In genomic region chr17:79797492-79798295, GRCh38 we compare ENCODE assay signal across 8 cellular contexts. TPM values are rescaled to one million over a fixed set of nuclear protein-coding genes. Genes with fewer than 3 reads are reported as not detected.
DNase-seq lines count a peak whose midpoint lies in the region; ATAC-seq, FAIRE-seq and TF ChIP-seq lines count a peak whose summit lies in the region.

No MANE protein-coding gene starts in this region.

- peaks cover 39% of the 10 kb centered on the region for H3K4me1 Mint-ChIP-seq in GM23338

- no peaks in the 10 kb centered on the region for H3K9me2 ChIP-seq in GM23338 (ENCODE audit: insufficient read depth)
- no peaks in the 10 kb centered on the region for H3K9me2 ChIP-seq in neural cell (ENCODE audit: insufficient read depth, low read length)

- H3K27ac ChIP-seq in GM23338 (ENCODE audit: low read depth) (no peak overlapping the region), ectodermal cell (ENCODE audit: insufficient read depth, low read depth, low read length, poor library complexity, severe bottlenecking) (no peak overlapping the region), neural cell (ENCODE audit: low read length) (peak overlapping the region; percentile 70)

- TF ChIP-seq EP300 in neural cell (conservative IDR thresholded peaks at IDR 0.05; ENCODE audit: poor library complexity, severe bottlenecking): no peak

- peaks cover 9% of the 10 kb centered on the region; the same call in 2 of the 3 replicates for H3K9me3 Mint-ChIP-seq in GM23338

- H3K27me3 ChIP-seq in GM23338 (ENCODE audit: insufficient read depth): peaks cover 92% of the 10 kb centered on the region
- peaks cover 92% of the 10 kb centered on the region for H3K27me3 ChIP-seq in ectodermal cell (ENCODE audit: control insufficient read depth, insufficient read depth, low read length, poor library complexity, severe bottlenecking)
- peaks cover 68% of the 10 kb centered on the region for H3K27me3 ChIP-seq in neural cell (ENCODE audit: insufficient read depth, low read depth, low read length)

- H2AFZ ChIP-seq in GM23338 (peak overlapping the region; percentile 52; the same call in 1 of the 2 replicates), neural cell (ENCODE audit: low read depth, low read length) (no peak overlapping the region)

- H3K4me2 ChIP-seq in GM23338 (peak overlapping the region; percentile 73), neural cell (ENCODE audit: low read length) (peak overlapping the region; percentile 62)

- WGBS in ectodermal cell, 2 experiments: 0 to 1% methylated on average over 83 to 87 of the region's 89 CpGs

- peak overlapping the region; percentile 84 for H3K9ac ChIP-seq in neural cell (ENCODE audit: low read length)

- no peak for FAIRE-seq in D721Med (lab: Jason Lieb, UNC)

- peak; percentile 8 for ATAC-seq in GM23338

- no peaks in the 10 kb centered on the region for H3K36me3 ChIP-seq in GM23338 (ENCODE audit: insufficient read depth)
- peaks cover 10% of the 10 kb centered on the region for H3K36me3 ChIP-seq in ectodermal cell (ENCODE audit: control insufficient read depth, insufficient read depth, low read length)
- no peaks in the 10 kb centered on the region for H3K36me3 ChIP-seq in neural cell (ENCODE audit: insufficient read depth, low read length)

- H3K9me3 ChIP-seq in ectodermal cell (ENCODE audit: control insufficient read depth, low read length) (no peaks in the 10 kb centered on the region), neural cell (ENCODE audit: low read length) (no peaks in the 10 kb centered on the region)

- DNase-seq in D721Med (ENCODE audit: insufficient read length, low spot score) (peak; percentile 72), GM23338 (ENCODE audit: low spot score) (no peak), NCI-H748 treated with DMSO at 0.1 percent for 48 hours (lab: John Stamatoyannopoulos, UW) (peak; percentile 54), A172 (ENCODE audit: low spot score) (no peak), OCI-M2 (lab: John Stamatoyannopoulos, UW; ENCODE audit: unreplicated experiment) (no peak)
- DNase-seq in central memory CD4-positive, alpha-beta T cell: no peak

- H3K79me2 ChIP-seq in GM23338 (replicated peaks; ENCODE audit: insufficient read depth): no peaks in the 10 kb centered on the region
- peaks cover 30% of the 10 kb centered on the region for H3K79me2 ChIP-seq in neural cell (replicated peaks; ENCODE audit: insufficient read depth, low read length)

- peaks cover 96% of the 10 kb centered on the region for H3K27me3 Mint-ChIP-seq in GM23338 (ENCODE audit: insufficient read depth, low read depth, poor library complexity)

- H3K4me1 ChIP-seq in GM23338 (ENCODE audit: insufficient read depth): peaks cover 44% of the 10 kb centered on the region
- peaks cover 65% of the 10 kb centered on the region for H3K4me1 ChIP-seq in ectodermal cell (ENCODE audit: control insufficient read depth, insufficient read depth, low read length)

- H3K4me3 ChIP-seq in GM23338 (peak overlapping the region; percentile 69), ectodermal cell (ENCODE audit: insufficient read depth, low read depth, low read length) (peak overlapping the region; percentile 22), neural cell (ENCODE audit: low read length) (peak overlapping the region; percentile 87)

- H3F3A ChIP-seq in GM23338 (replicated peaks; ENCODE audit: low read depth) (peaks cover 36% of the 10 kb centered on the region), neural cell (ENCODE audit: insufficient read depth, low read length, poor library complexity, severe bottlenecking) (no peaks in the 10 kb centered on the region)

- TF ChIP-seq CTCF in D721Med (IDR thresholded peaks at IDR 0.05; ENCODE audit: insufficient read depth, missing control alignments) (no peak), GM23338 (conservative IDR thresholded peaks at IDR 0.05; ENCODE audit: low read depth in 2 of 2) (no peak), neural cell (IDR thresholded peaks at IDR 0.05; ENCODE audit: poor library complexity, severe bottlenecking) (no peak)

- H3K4me3 Mint-ChIP-seq in GM23338: no peak overlapping the region

- H3K27ac Mint-ChIP-seq in GM23338: no peak overlapping the region

- TF ChIP-seq RAD21 in neural cell (conservative IDR thresholded peaks at IDR 0.05): no peak

- no peaks in the 10 kb centered on the region; the same call in 1 of the 3 replicates for H3K36me3 Mint-ChIP-seq in GM23338 (ENCODE audit: low read depth)

- peaks cover 9% of the 10 kb centered on the region for H4K20me1 ChIP-seq in GM23338 (replicated peaks; ENCODE audit: insufficient read depth)
- peaks cover 19% of the 10 kb centered on the region for H4K20me1 ChIP-seq in neural cell (ENCODE audit: insufficient read depth)

TF ChIP-seq in GM23338, 12 proteins besides CTCF, POLR2A, EP300 and RAD21:
- TF ChIP-seq EZH2 (IDR thresholded peaks at IDR 0.05; ENCODE audit: low read depth, unreplicated experiment) (peak; percentile 24), NANOG (IDR thresholded peaks at IDR 0.05; ENCODE audit: borderline replicate concordance) (no peak), JUNB (IDR thresholded peaks at IDR 0.05; ENCODE audit: unreplicated experiment) (no peak)

TF ChIP-seq in neural cell, 6 proteins besides CTCF, POLR2A, EP300 and RAD21:
- TF ChIP-seq SMC3 (conservative IDR thresholded peaks at IDR 0.05; ENCODE audit: poor library complexity) (no peak), MXI1 (conservative IDR thresholded peaks at IDR 0.05; ENCODE audit: poor library complexity, severe bottlenecking) (no peak), POLR2AphosphoS5 (IDR thresholded peaks at IDR 0.05) (peak; percentile 66), TAF1 (IDR thresholded peaks at IDR 0.05; ENCODE audit: low read depth) (no peak), EZH2 (IDR thresholded peaks at IDR 0.05; ENCODE audit: borderline replicate concordance, insufficient read depth, low read length, poor library complexity, severe bottlenecking) (no peak)

RNA-seq across cellular contexts. Expression of gene CBX8, which starts 0.8 kb away (rescaled TPM):
- total RNA-seq in GM23338 (2014; rRNA removed; shearing (Covaris generic)): 0.16 and 1.0 TPM in 2 replicates
- 1.1 and 1.3 TPM in 2 replicates for polyA plus RNA-seq in GM23338 (2016; fragmentation: Nextera tagmentation; extraction: Ambion mirVana)
- 10.4 TPM for polyA plus RNA-seq in ectodermal cell (2013, experiment 1 of 4)
- 8.2 TPM for polyA plus RNA-seq in ectodermal cell (2013, experiment 2 of 4)
- polyA plus RNA-seq in ectodermal cell (2013, experiment 3 of 4): 6.6 TPM
- polyA plus RNA-seq in ectodermal cell (2013, experiment 4 of 4): 7.7 TPM
- polyA plus RNA-seq in neural cell: 15.4 and 27.6 TPM in 2 replicates
- 26.4 and 33.8 TPM in 2 replicates for polyA minus RNA-seq in neural cell
- total RNA-seq in A172 (2014; rRNA removed; shearing (Covaris generic)): 7.9 and 8.8 TPM in 2 replicates

RNA-seq across cellular contexts. Expression of gene CBX2, which starts 19.7 kb away (rescaled TPM):
- total RNA-seq in GM23338 (2014; rRNA removed; shearing (Covaris generic)): 91.1 and 114 TPM in 2 replicates
- 26.6 and 29.2 TPM in 2 replicates for polyA plus RNA-seq in GM23338 (2016; fragmentation: Nextera tagmentation; extraction: Ambion mirVana)
- 131 TPM for polyA plus RNA-seq in ectodermal cell (2013, experiment 1 of 4)
- polyA plus RNA-seq in ectodermal cell (2013, experiment 2 of 4): 138 TPM
- 105 TPM for polyA plus RNA-seq in ectodermal cell (2013, experiment 3 of 4)
- polyA plus RNA-seq in ectodermal cell (2013, experiment 4 of 4): 110 TPM
- 15.9 and 16.9 TPM in 2 replicates for polyA plus RNA-seq in neural cell
- polyA minus RNA-seq in neural cell: 27.1 and 28.5 TPM in 2 replicates
- total RNA-seq in A172 (2014; rRNA removed; shearing (Covaris generic)): 24.7 and 27.2 TPM in 2 replicates

RNA-seq across cellular contexts. Expression of gene CBX4, which starts 41.5 kb away (rescaled TPM):
- 4.6 and 5.7 TPM in 2 replicates for total RNA-seq in GM23338 (2014; rRNA removed; shearing (Covaris generic))
- polyA plus RNA-seq in GM23338 (2016; fragmentation: Nextera tagmentation; extraction: Ambion mirVana) (1.4 TPM in 2 replicates), neural cell (31.9 and 34.6 TPM in 2 replicates)
- 9.8 TPM for polyA plus RNA-seq in ectodermal cell (2013, experiment 1 of 4)
- 10.1 TPM for polyA plus RNA-seq in ectodermal cell (2013, experiment 2 of 4)
- 8.3 TPM for polyA plus RNA-seq in ectodermal cell (2013, experiment 3 of 4)
- polyA plus RNA-seq in ectodermal cell (2013, experiment 4 of 4): 6.7 TPM
- 43.3 and 45.8 TPM in 2 replicates for polyA minus RNA-seq in neural cell
- total RNA-seq in A172 (2014; rRNA removed; shearing (Covaris generic)): 17.2 and 20.5 TPM in 2 replicates

Comparison
In these comparisons a context has a peak if more than half of its experiments do, and no peak if none do; other contexts are left out.
1. DNase-seq: peak in D721Med (single experiment) and NCI-H748 treated with DMSO at 0.1 percent for 48 hours (single experiment); none in GM23338 (single experiment), A172 (single experiment), OCI-M2 (single experiment) and central memory CD4-positive, alpha-beta T cell (single experiment).
2. H3K4me3 ChIP-seq: peak in every context shown above with its lines; median percentile 87 in neural cell; 69 in GM23338; 22 in ectodermal cell.